ENCODE assay signal across 32 cellular contexts in the genomic region with DNA sequence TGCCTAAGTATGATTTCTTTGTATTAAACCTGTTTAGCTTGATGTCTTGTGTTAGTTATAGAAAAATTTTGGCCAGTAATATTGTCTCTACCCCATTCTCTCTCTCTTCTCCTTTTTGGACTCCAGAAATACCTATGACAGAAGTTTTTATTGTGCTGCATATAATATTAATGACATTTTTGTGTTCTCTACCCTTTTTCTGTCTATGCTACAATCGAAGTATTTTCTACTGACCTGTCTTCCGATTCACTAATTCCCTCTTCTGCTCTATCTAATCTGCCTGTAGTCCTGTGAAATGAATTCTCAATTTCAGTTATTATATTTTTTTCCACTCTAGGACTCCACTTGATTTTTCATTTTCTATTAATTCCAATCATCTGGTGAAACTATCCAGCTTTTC. TPM values are rescaled to one million over a fixed set of nuclear protein-coding genes. Genes with fewer than 3 reads are reported as not detected.
"Had no signal": no experiment of that assay in that cellular context is flagged by ENCODE, and none has a peak within 500 bp of the region (broad histone marks: within the 10 kb centered on the region; RNA-seq: fewer than 3 reads in every experiment).

No MANE protein-coding gene starts in this region.

- H3K4me1 Mint-ChIP-seq: endodermal cell, naive B cell had no signal

- H3K36me3 ChIP-seq: colonic mucosa, esophagus squamous epithelium, gastrocnemius medialis, heart right ventricle, left lung, lower lobe of right lung had no signal

- ATAC-seq: effector memory CD8-positive, alpha-beta T cell; esophagus mucosa; gastrocnemius medialis; heart right ventricle; left cardiac atrium; left lung; left ventricle myocardium superior; lower lobe of right lung; mucosa of descending colon had no signal

- H3K27ac Mint-ChIP-seq: dendritic cell treated with granulocyte-macrophage colony-stimulating factor and Interleukin-4, amounts not matched to agents 40 ng/mL and 50 ng/mL, for 4 days; effector memory CD8-positive, alpha-beta T cell; endodermal cell; mesothelial cell of epicardium; naive B cell had no signal

- H3K27me3 ChIP-seq: colonic mucosa had no signal

- H3K4me3 ChIP-seq: colonic mucosa, esophagus squamous epithelium, gastrocnemius medialis, heart right ventricle, left lung, lower lobe of right lung, mucosa of descending colon had no signal

- H3K4me1 ChIP-seq: colonic mucosa, esophagus squamous epithelium, gastrocnemius medialis, heart right ventricle, left lung, lower lobe of right lung had no signal

- H3K27ac ChIP-seq: colonic mucosa, epithelial cell of prostate, esophagus squamous epithelium, gastrocnemius medialis, heart right ventricle, left lung, lower lobe of right lung had no signal

- H3K4me3 Mint-ChIP-seq: dendritic cell treated with granulocyte-macrophage colony-stimulating factor and Interleukin-4, amounts not matched to agents 40 ng/mL and 50 ng/mL, for 4 days; effector memory CD8-positive, alpha-beta T cell; endodermal cell; mesothelial cell of epicardium; naive B cell had no signal

- DNase-seq: colonic mucosa; cortex of kidney; effector CD8-positive, alpha-beta T cell; effector memory CD8-positive, alpha-beta T cell; endodermal cell; erythroblast; esophagus squamous epithelium; foreskin fibroblast; foreskin melanocyte; gastrocnemius medialis; glutamatergic neuron; head of caudate nucleus; heart right ventricle; hippocampal formation; left cardiac atrium; left lung; left ventricle myocardium superior; lower lobe of right lung; mesenchymal stem cell; mucosa of descending colon; naive B cell had no signal

- H3K9me3 ChIP-seq: colonic mucosa, gastrocnemius medialis had no signal

- FAIRE-seq: endometrium, islet of Langerhans, keratinocyte had no signal

RNA-seq across cellular contexts. Expression of gene TMEM92, which starts 26.0 kb away (rescaled TPM):
- total RNA-seq: dermis microvascular lymphatic vessel endothelial cell, gastrocnemius medialis, heart right ventricle, left ventricle myocardium superior, lung microvascular endothelial cell, mesenteric fat pad, myocyte had no signal
